In the genomic region with DNA sequence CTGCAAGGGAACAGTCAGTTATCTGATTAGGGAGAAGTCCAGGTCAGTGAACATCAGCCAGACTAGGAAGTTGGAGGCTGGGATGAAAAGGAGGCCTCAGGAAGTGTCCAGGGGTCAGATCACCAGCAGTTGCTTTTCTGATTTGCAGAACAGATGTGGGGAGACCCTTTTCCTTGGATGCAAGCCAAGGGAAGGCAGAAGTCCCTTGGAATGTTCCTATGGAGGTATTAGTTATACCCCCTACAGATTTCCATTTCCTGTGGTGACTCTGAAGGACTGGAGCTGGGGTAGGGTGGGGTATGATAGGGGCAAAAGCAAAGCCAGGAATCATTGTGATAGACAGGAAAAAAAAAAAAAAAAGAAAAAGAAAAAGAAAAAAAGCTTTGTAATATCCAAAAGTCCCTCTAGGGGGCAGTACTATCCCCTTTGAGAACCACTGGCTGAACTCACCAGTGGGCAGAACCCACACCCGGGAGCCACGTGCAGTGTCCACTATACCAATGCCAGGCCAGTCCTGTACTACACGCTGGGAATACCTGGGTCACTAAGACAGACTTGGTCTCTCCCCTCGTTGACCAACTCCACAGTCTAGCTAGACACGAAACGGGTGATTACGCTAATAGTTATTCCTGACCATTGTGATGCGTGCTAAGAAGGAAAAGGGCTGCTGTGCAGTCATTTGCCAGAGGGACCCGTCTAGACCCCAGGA, we compare ENCODE assay signal across 8 cellular contexts. TPM values are rescaled to one million over a fixed set of nuclear protein-coding genes. Genes with fewer than 3 reads are reported as not detected.
A peak's percentile ranks its signal among the peaks of the same experiment; 100 is the strongest.
DNase-seq lines count a peak whose midpoint lies in the region; TF ChIP-seq lines count a peak whose summit lies in the region.
"Had no signal": no experiment of that assay in that cellular context is flagged by ENCODE, and none has a peak within 500 bp of the region (broad histone marks: within the 10 kb centered on the region; RNA-seq: fewer than 3 reads in every experiment).

No MANE protein-coding gene starts in this region.

- CTCF ChIA-PET in activated CD4-positive, alpha-beta memory T cell treated with anti-CD3 and anti-CD28 coated beads for 36 hours (lab: Charles Lee) = interaction anchor here (0.8 to 4.2 kb wide), 15 partner anchors 9 to 161 kb away, joined by 3 to 61 read pairs (median 6); no protein-coding TSS in a partner anchor

- peaks cover 0 to 39% (median under 1%) of the 10 kb centered on the region in 4 donors for H3K27me3 ChIP-seq in esophagus squamous epithelium

- H3K27ac ChIP-seq in esophagus squamous epithelium = no peak overlapping the region

- POLR2A ChIA-PET in activated CD4-positive, alpha-beta memory T cell treated with anti-CD3 and anti-CD28 coated beads for 36 hours (lab: Charles Lee) = no interaction called here

- H3K4me1 ChIP-seq in esophagus squamous epithelium = peaks cover 8 to 42% (median 11%) of the 10 kb centered on the region in 3 donors

- TF ChIP-seq POLR2A in esophagus squamous epithelium (IDR thresholded peaks at IDR 0.05) = no peak

- peak; percentile 49 for TF ChIP-seq CTCF in GM12874 (IDR thresholded peaks at IDR 0.05; ENCODE audit: insufficient read depth, low read depth, low read length)
- peak; percentile 56 for TF ChIP-seq CTCF in fibroblast of villous mesenchyme (IDR thresholded peaks at IDR 0.05; ENCODE audit: insufficient read depth, low read depth, low read length)
- peak in 3 of 6 experiments; percentile 41 to 56 (median 47) for TF ChIP-seq CTCF in esophagus squamous epithelium (IDR thresholded peaks at IDR 0.05)

- no peaks in the 10 kb centered on the region for H3K36me3 ChIP-seq in esophagus squamous epithelium

- peaks cover 0 to 7% (median 0%) of the 10 kb centered on the region in 3 donors for H3K9me3 ChIP-seq in esophagus squamous epithelium

- H3K9me3 Mint-ChIP-seq in activated CD4-positive, alpha-beta memory T cell treated with anti-CD3 and anti-CD28 coated beads for 36 hours = no peaks in the 10 kb centered on the region
- H3K9me3 Mint-ChIP-seq: T-helper 2 cell treated with Interferon-gamma antibody and Interleukin-4, amounts not matched to agents 5 μg/mL and 100 μg/mL, for 36 hours had no signal

- H3K4me3 Mint-ChIP-seq in activated CD4-positive, alpha-beta memory T cell treated with anti-CD3 and anti-CD28 coated beads for 36 hours = no peak overlapping the region
- H3K4me3 Mint-ChIP-seq: T-helper 2 cell treated with Interferon-gamma antibody and Interleukin-4, amounts not matched to agents 5 μg/mL and 100 μg/mL, for 36 hours had no signal

- H3K4me1 Mint-ChIP-seq in activated CD4-positive, alpha-beta memory T cell treated with anti-CD3 and anti-CD28 coated beads for 36 hours (ENCODE audit: low read depth) = no peaks in the 10 kb centered on the region

- H3K27me3 Mint-ChIP-seq in activated CD4-positive, alpha-beta memory T cell treated with anti-CD3 and anti-CD28 coated beads for 36 hours = peaks cover 5% of the 10 kb centered on the region

- DNase-seq in OCI-M1 (lab: John Stamatoyannopoulos, UW) (peak; percentile 40), fibroblast of villous mesenchyme (ENCODE audit: low read depth) (no peak), pulmonary artery endothelial cell (ENCODE audit: low read depth, low spot score) (peak; percentile 60), esophagus squamous epithelium (lab: John Stamatoyannopoulos, UW) (no peak)
- no peak for DNase-seq in activated CD4-positive, CD25-positive, alpha-beta regulatory T cell treated with anti-CD3 and anti-CD28 coated beads, Interleukin-2, amount 50 U/mL, for 72 hours
- DNase-seq in activated CD4-positive, alpha-beta memory T cell treated with anti-CD3 and anti-CD28 coated beads for 36 hours = no peak

- H3K36me3 Mint-ChIP-seq in activated CD4-positive, alpha-beta memory T cell treated with anti-CD3 and anti-CD28 coated beads for 36 hours = no peaks in the 10 kb centered on the region

- intact Hi-C loops in esophagus squamous epithelium (cut with DNase I) = no loop called here
- intact Hi-C loops in activated CD4-positive, alpha-beta memory T cell treated with anti-CD3 and anti-CD28 coated beads for 36 hours (cut with micrococcal nuclease) = loop anchor here (1.0 kb wide), 1 partner anchor 50 kb away; no protein-coding TSS in a partner anchor

- no peak overlapping the region for H3K4me3 ChIP-seq in fibroblast of villous mesenchyme (ENCODE audit: low read depth, low read length)
- H3K4me3 ChIP-seq in esophagus squamous epithelium = no peak overlapping the region

- no peak overlapping the region for H3K27ac Mint-ChIP-seq in activated CD4-positive, alpha-beta memory T cell treated with anti-CD3 and anti-CD28 coated beads for 36 hours
- H3K27ac Mint-ChIP-seq: T-helper 2 cell treated with Interferon-gamma antibody and Interleukin-4, amounts not matched to agents 5 μg/mL and 100 μg/mL, for 36 hours had no signal

- 50 to 56% methylated on average over 9 of the region's 9 CpGs for WGBS in esophagus squamous epithelium, 2 donors

RNA-seq across cellular contexts. Expression of gene DYSF, which starts 7.4 kb away (rescaled TPM):
- total RNA-seq in fibroblast of villous mesenchyme (3.5 and 4.2 TPM in 2 replicates), pulmonary artery endothelial cell (82.1 and 110 TPM in 2 replicates), esophagus squamous epithelium (10 to 100 TPM in 1 of 4 donors, 1 to 10 TPM in 3; 2.4 to 10.6 (median 4.3) TPM)
- total RNA-seq in activated CD4-positive, alpha-beta memory T cell treated with anti-CD3 and anti-CD28 coated beads for 36 hours = not detected

Comparison
In these comparisons a context has a peak if more than half of its experiments do, and no peak if none do; other contexts are left out.
1. DNase-seq: peak in OCI-M1 (single experiment) and pulmonary artery endothelial cell (single experiment); none in fibroblast of villous mesenchyme (single experiment), activated CD4-positive, CD25-positive, alpha-beta regulatory T cell treated with anti-CD3 and anti-CD28 coated beads, Interleukin-2, amount 50 U/mL, for 72 hours (single experiment), esophagus squamous epithelium (single experiment) and activated CD4-positive, alpha-beta memory T cell treated with anti-CD3 and anti-CD28 coated beads for 36 hours (single experiment).